ENCODE assay signal across 1 cellular context in the genomic region with DNA sequence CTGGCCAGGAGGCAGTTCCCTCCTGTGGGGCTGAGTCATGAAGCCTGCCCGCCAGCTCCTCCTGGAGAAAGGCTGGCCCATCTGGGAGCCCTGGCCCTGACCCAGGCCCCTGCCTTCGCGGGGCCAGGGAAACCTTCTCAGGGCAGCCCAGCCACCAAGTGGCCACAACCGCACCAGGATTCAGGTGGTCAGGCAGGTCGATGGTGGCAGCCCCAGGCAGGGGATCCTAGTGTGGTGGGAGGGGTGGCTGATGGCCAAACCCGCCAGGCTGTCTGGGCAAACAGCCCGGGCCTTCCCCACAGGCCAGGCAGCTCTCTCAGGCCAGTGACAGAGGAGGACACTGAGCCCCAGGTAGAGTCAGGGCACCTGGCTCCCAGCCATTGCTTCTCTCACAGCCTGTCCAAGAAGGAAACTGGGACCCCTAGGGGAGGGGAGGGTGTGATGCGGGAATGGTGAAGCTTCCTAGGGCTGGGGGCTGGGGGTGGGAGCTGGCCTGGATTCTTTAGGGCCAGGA.
TF ChIP-seq lines count a peak whose summit lies in the region.

No MANE protein-coding gene starts in this region.

TF ChIP-seq in liver, 16 proteins besides CTCF, POLR2A, EP300 and RAD21 (continued from another document):
- TF ChIP-seq, protein P1, sequence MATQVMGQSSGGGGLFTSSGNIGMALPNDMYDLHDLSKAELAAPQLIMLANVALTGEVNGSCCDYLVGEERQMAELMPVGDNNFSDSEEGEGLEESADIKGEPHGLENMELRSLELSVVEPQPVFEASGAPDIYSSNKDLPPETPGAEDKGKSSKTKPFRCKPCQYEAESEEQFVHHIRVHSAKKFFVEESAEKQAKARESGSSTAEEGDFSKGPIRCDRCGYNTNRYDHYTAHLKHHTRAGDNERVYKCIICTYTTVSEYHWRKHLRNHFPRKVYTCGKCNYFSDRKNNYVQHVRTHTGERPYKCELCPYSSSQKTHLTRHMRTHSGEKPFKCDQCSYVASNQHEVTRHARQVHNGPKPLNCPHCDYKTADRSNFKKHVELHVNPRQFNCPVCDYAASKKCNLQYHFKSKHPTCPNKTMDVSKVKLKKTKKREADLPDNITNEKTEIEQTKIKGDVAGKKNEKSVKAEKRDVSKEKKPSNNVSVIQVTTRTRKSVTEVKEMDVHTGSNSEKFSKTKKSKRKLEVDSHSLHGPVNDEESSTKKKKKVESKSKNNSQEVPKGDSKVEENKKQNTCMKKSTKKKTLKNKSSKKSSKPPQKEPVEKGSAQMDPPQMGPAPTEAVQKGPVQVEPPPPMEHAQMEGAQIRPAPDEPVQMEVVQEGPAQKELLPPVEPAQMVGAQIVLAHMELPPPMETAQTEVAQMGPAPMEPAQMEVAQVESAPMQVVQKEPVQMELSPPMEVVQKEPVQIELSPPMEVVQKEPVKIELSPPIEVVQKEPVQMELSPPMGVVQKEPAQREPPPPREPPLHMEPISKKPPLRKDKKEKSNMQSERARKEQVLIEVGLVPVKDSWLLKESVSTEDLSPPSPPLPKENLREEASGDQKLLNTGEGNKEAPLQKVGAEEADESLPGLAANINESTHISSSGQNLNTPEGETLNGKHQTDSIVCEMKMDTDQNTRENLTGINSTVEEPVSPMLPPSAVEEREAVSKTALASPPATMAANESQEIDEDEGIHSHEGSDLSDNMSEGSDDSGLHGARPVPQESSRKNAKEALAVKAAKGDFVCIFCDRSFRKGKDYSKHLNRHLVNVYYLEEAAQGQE (IDR thresholded peaks at IDR 0.05) = peak; percentile 2
- TF ChIP-seq, protein P2, sequence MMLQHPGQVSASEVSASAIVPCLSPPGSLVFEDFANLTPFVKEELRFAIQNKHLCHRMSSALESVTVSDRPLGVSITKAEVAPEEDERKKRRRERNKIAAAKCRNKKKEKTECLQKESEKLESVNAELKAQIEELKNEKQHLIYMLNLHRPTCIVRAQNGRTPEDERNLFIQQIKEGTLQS (IDR thresholded peaks at IDR 0.05) = no peak
